8 cellular contexts compared by ENCODE assay signal in genomic region chr10:29409241-29410051, GRCh38.
DNase-seq lines count a peak whose midpoint lies in the region; ATAC-seq and TF ChIP-seq lines count a peak whose summit lies in the region.

No MANE protein-coding gene starts in this region.

- TF ChIP-seq CTCF in RWPE2 (IDR thresholded peaks at IDR 0.05; ENCODE audit: poor library complexity, severe bottlenecking): no peak
- peak in 4 of 12 donors; percentile 6 to 40 (median 26) for TF ChIP-seq CTCF in heart left ventricle (IDR thresholded peaks at IDR 0.05)

- H3K9me3 ChIP-seq in HUES64 (ENCODE audit: insufficient read depth, low read depth, low read length) (peaks cover 40% of the 10 kb centered on the region), RWPE2 (ENCODE audit: severe bottlenecking) (peaks cover 15% of the 10 kb centered on the region), adipocyte (ENCODE audit: control insufficient read depth, low read length) (no peaks in the 10 kb centered on the region), heart left ventricle (no peaks in the 10 kb centered on the region)

- peak; percentile 32 for DNase-seq in DMS79 treated with DMSO at 0.1 percent for 48 hours (lab: John Stamatoyannopoulos, UW)
- DNase-seq in RWPE2 (ENCODE audit: low spot score): peak; percentile 64
- peak; percentile 87 for DNase-seq in adipocyte (ENCODE audit: low read depth)
- DNase-seq in heart left ventricle: peak; percentile 79 to 89 (median 85)
- peak; percentile 93 for DNase-seq in retina
- no peak for DNase-seq in NAMALWA (ENCODE audit: low spot score)

- peak; percentile 73 for ATAC-seq in GM21515 (IDR thresholded peaks at IDR 0.05; ENCODE audit: unreplicated experiment)
- ATAC-seq in RWPE2 (ENCODE audit: low read depth): peak; percentile 83
- peak; percentile 90 to 97 (median 96) for ATAC-seq in heart left ventricle

- H3K9ac ChIP-seq in HUES64 (ENCODE audit: low read depth, low read length) (peak overlapping the region; percentile 53; the same call in 1 of the 2 replicates), adipocyte (ENCODE audit: low read length) (peak overlapping the region; percentile 95)

- peak overlapping the region; percentile 74 for H3K4me3 ChIP-seq in HUES64 (ENCODE audit: low read length)
- H3K4me3 ChIP-seq in RWPE2 (ENCODE audit: severe bottlenecking): peak overlapping the region; percentile 49
- peak overlapping the region; percentile 89 for H3K4me3 ChIP-seq in adipocyte (ENCODE audit: low read length)
- peak overlapping the region; percentile 52 to 89 (median 81) for H3K4me3 ChIP-seq in heart left ventricle

- H3K27me3 ChIP-seq in HUES64 (ENCODE audit: insufficient read depth, low read length): peaks cover 12% of the 10 kb centered on the region
- H3K27me3 ChIP-seq in RWPE2 (ENCODE audit: insufficient read depth, poor library complexity, severe bottlenecking): no peaks in the 10 kb centered on the region
- no peaks in the 10 kb centered on the region for H3K27me3 ChIP-seq in adipocyte (replicated peaks; ENCODE audit: control insufficient read depth, insufficient read depth, low read length)
- no peaks in the 10 kb centered on the region for H3K27me3 ChIP-seq in heart left ventricle

- H3K36me3 ChIP-seq in HUES64 (ENCODE audit: insufficient read depth, low read length) (no peaks in the 10 kb centered on the region; the same call in 1 of the 2 replicates), RWPE2 (ENCODE audit: low read depth) (no peaks in the 10 kb centered on the region), adipocyte (ENCODE audit: control insufficient read depth, insufficient read depth, low read length, severe bottlenecking) (no peaks in the 10 kb centered on the region), heart left ventricle (no peaks in the 10 kb centered on the region)

- intact Hi-C loops in heart left ventricle (cut with DNase I): loop anchor here in 1 of 10 donors (10.0 kb wide), 1 partner anchor 785 kb away; no protein-coding TSS in a partner anchor

- TF ChIP-seq POLR2A in heart left ventricle (IDR thresholded peaks at IDR 0.05): peak in 1 of 2 donors; percentile 46

- WGBS in HUES64: 15% methylated on average over 68 of the region's 68 CpGs
- WGBS in heart left ventricle, 4 donors: 4 to 10% (median 6%) methylated on average over 61 to 68 of the region's 68 CpGs

- H3K27ac ChIP-seq in HUES64 (ENCODE audit: low read depth, low read length) (no peak overlapping the region), RWPE2 (ENCODE audit: poor library complexity, severe bottlenecking) (peak overlapping the region; percentile 5), heart left ventricle (peak overlapping the region; percentile 78 to 95 (median 90))

- no peaks in the 10 kb centered on the region for H3K4me1 ChIP-seq in HUES64 (ENCODE audit: insufficient read depth, low read length)
- H3K4me1 ChIP-seq in RWPE2 (ENCODE audit: insufficient read depth, poor library complexity, severe bottlenecking): peaks cover 6% of the 10 kb centered on the region
- peaks cover 41% of the 10 kb centered on the region for H3K4me1 ChIP-seq in adipocyte (ENCODE audit: control insufficient read depth, insufficient read depth, low read length)
- peaks cover 0 to 48% (median 39%) of the 10 kb centered on the region in 12 donors for H3K4me1 ChIP-seq in heart left ventricle
